In genomic region chr17:4304417-4305027, GRCh38 we compare ENCODE assay signal across 8 cellular contexts. TPM values are rescaled to one million over a fixed set of nuclear protein-coding genes. Genes with fewer than 3 reads are reported as not detected.
DNase-seq lines count a peak whose midpoint lies in the region; ATAC-seq and TF ChIP-seq lines count a peak whose summit lies in the region.

No MANE protein-coding gene starts in this region.

- ATAC-seq in GM18519 (IDR thresholded peaks at IDR 0.05; ENCODE audit: low FRiP score, unreplicated experiment): no peak
- no peak for ATAC-seq in HG02840 (IDR thresholded peaks at IDR 0.05; ENCODE audit: low FRiP score, unreplicated experiment)

- H3K4me1 ChIP-seq in parathyroid adenoma: no peaks in the 10 kb centered on the region

- H3K27me3 ChIP-seq in parathyroid adenoma (ENCODE audit: control insufficient read depth, insufficient read depth, low read length): no peaks in the 10 kb centered on the region

- no peak overlapping the region for H3K9ac ChIP-seq in parathyroid adenoma

- H3K27ac ChIP-seq in parathyroid adenoma: no peak overlapping the region

- no peaks in the 10 kb centered on the region for H3K36me3 ChIP-seq in parathyroid adenoma (ENCODE audit: control insufficient read depth, insufficient read depth, low read length)

- H3K4me3 ChIP-seq in AG09309 (ENCODE audit: control insufficient read depth, low read depth, low read length) (no peak overlapping the region), fibroblast of villous mesenchyme (ENCODE audit: low read depth, low read length) (no peak overlapping the region), parathyroid adenoma (ENCODE audit: low read depth, low read length) (no peak overlapping the region)

- no peaks in the 10 kb centered on the region for H3K9me3 ChIP-seq in parathyroid adenoma (ENCODE audit: control insufficient read depth, low read length)

- DNase-seq in AG09309 (ENCODE audit: low read depth) (peak; percentile 3), GM20000 (ENCODE audit: low spot score) (peak; percentile 60), NCI-H82 treated with DMSO at 0.1 percent for 48 hours (lab: John Stamatoyannopoulos, UW; ENCODE audit: unreplicated experiment) (peak; percentile 39), activated T-cell treated with anti-CD3 and anti-CD28 coated beads for 48 hours (ENCODE audit: low read depth) (peak; percentile 25), fibroblast of villous mesenchyme (ENCODE audit: low read depth) (peak; percentile 58)

- TF ChIP-seq CTCF in AG09309 (IDR thresholded peaks at IDR 0.05; ENCODE audit: control insufficient read depth, insufficient read depth, low read depth, low read length, missing control alignments) (peak; percentile 66), GM20000 (IDR thresholded peaks at IDR 0.05; ENCODE audit: extremely low read depth, missing control alignments) (peak; percentile 25), fibroblast of villous mesenchyme (IDR thresholded peaks at IDR 0.05; ENCODE audit: insufficient read depth, low read depth, low read length) (peak; percentile 77), parathyroid adenoma (IDR thresholded peaks at IDR 0.05) (peak; percentile 64)

- H2AFZ ChIP-seq in parathyroid adenoma: no peak overlapping the region

- H3K79me2 ChIP-seq in parathyroid adenoma: peaks cover 16% of the 10 kb centered on the region

- H3K4me2 ChIP-seq in parathyroid adenoma (ENCODE audit: low read length): no peak overlapping the region

RNA-seq across cellular contexts. Expression of gene ANKFY1, which starts 40.7 kb away (rescaled TPM):
- total RNA-seq in fibroblast of villous mesenchyme: 48.3 and 58.7 TPM in 2 replicates

Comparison
In these comparisons a context has a peak if more than half of its experiments do, and no peak if none do; other contexts are left out.
1. DNase-seq: peak in every context shown above with its lines; median percentile 60 in GM20000; 58 in fibroblast of villous mesenchyme; 39 in NCI-H82 treated with DMSO at 0.1 percent for 48 hours; 25 in activated T-cell treated with anti-CD3 and anti-CD28 coated beads for 48 hours; 3 in AG09309.
2. CTCF ChIP-seq: peak in every context shown above with its lines; median percentile 77 in fibroblast of villous mesenchyme; 66 in AG09309; 64 in parathyroid adenoma; 25 in GM20000.